Comparison of ENCODE assay signal across 8 cellular contexts in genomic region chr6:108847738-108848115, GRCh38. TPM values are rescaled to one million over a fixed set of nuclear protein-coding genes. Genes with fewer than 3 reads are reported as not detected.
DNase-seq lines count a peak whose midpoint lies in the region; ATAC-seq and TF ChIP-seq lines count a peak whose summit lies in the region.

No MANE protein-coding gene starts in this region.

- peaks cover 17 to 30% of the 10 kb centered on the region in 2 donors for H3K4me1 ChIP-seq in gastrocnemius medialis

- peak overlapping the region; percentile 82 for H3K9ac ChIP-seq in SK-N-MC (ENCODE audit: insufficient read length)

- ATAC-seq in gastrocnemius medialis (peak in 1 of 2 donors; percentile 3), GM18868 (IDR thresholded peaks at IDR 0.05; ENCODE audit: unreplicated experiment) (no peak)

- H3K4me3 ChIP-seq in H7 (ENCODE audit: insufficient read depth, low read depth, low read length) (peak overlapping the region; percentile 84), SK-N-MC (peak overlapping the region; percentile 84), fibroblast of the aortic adventitia (ENCODE audit: low read depth, low read length) (peak overlapping the region; percentile 83), gastrocnemius medialis (peak overlapping the region; percentile 69 to 89 (median 84))

- no peak for TF ChIP-seq POLR2A in gastrocnemius medialis (IDR thresholded peaks at IDR 0.05)

- no peaks in the 10 kb centered on the region for H3K36me3 ChIP-seq in H7 (replicated peaks; ENCODE audit: control insufficient read depth, insufficient read depth, low read length)
- H3K36me3 ChIP-seq in SK-N-MC (ENCODE audit: insufficient read depth, low read length), result no peaks in the 10 kb centered on the region
- no peaks in the 10 kb centered on the region for H3K36me3 ChIP-seq in gastrocnemius medialis

- intact Hi-C loops in gastrocnemius medialis (cut with DNase I; ENCODE audit: low total_unique reads), result loop anchor here (5.0 kb wide), 1 partner anchor 225 kb away; no protein-coding TSS in a partner anchor

- in situ Hi-C loops in gastrocnemius medialis (cut with MboI; ENCODE audit: low sequenced_read_pairs in 4 of 4), result loop anchor here in 2 of 4 donors (5.0 to 10.0 kb wide), 2 partner anchors 45 to 47 kb away; no protein-coding TSS in a partner anchor

- TF ChIP-seq CTCF in fibroblast of the aortic adventitia (IDR thresholded peaks at IDR 0.05; ENCODE audit: insufficient read depth, low read length) (no peak), gastrocnemius medialis (IDR thresholded peaks at IDR 0.05 in 4 of 5, conservative IDR thresholded peaks at IDR 0.05 in 1 of 5) (no peak)

- no peak for DNase-seq in H7
- no peak for DNase-seq in SK-N-MC (ENCODE audit: low read depth, low spot score)
- no peak for DNase-seq in fibroblast of the aortic adventitia (ENCODE audit: low read depth)
- no peak for DNase-seq in gastrocnemius medialis
- no peak for DNase-seq in stimulated activated CD8-positive, alpha-beta memory T cell treated with anti-CD3 and anti-CD28 coated beads, Interleukin-4, amount 100 ng/mL, for 48 hours
- no peak for DNase-seq in stimulated activated CD4-positive, alpha-beta T cell treated with anti-CD3 and anti-CD28 coated beads, Interleukin-1b, Interleukin-23, amount 100 ng/mL, for 48 hours
- no peak for DNase-seq in DMS 273 (lab: John Stamatoyannopoulos, UW; ENCODE audit: unreplicated experiment)

- H3K27me3 ChIP-seq in H7 (ENCODE audit: control insufficient read depth, insufficient read depth, low read length) (no peaks in the 10 kb centered on the region), gastrocnemius medialis (no peaks in the 10 kb centered on the region)

- H3K9me3 ChIP-seq in SK-N-MC (ENCODE audit: low read depth, low read length), result no peaks in the 10 kb centered on the region
- H3K9me3 ChIP-seq in gastrocnemius medialis, result no peaks in the 10 kb centered on the region

- no peak overlapping the region for H3K27ac ChIP-seq in SK-N-MC
- H3K27ac ChIP-seq in gastrocnemius medialis, result peak overlapping the region; percentile 75 to 83 (median 81)

RNA-seq across cellular contexts. Expression of gene ARMC2, which starts 0.5 kb away (rescaled TPM):
- 1.3 and 2.6 TPM in 2 replicates for total RNA-seq in H7 (2014; rRNA removed; shearing (Covaris generic))
- total RNA-seq in fibroblast of the aortic adventitia (ENCODE audit: low replicate concordance) (1.6 and 2.5 TPM in 2 replicates), gastrocnemius medialis (1 to 10 TPM in 1 of 4 donors, under 1 TPM in 3; 0.20 to 1.8 (median 0.56) TPM)
